Comparison of ENCODE assay signal across 8 cellular contexts in the genomic region with DNA sequence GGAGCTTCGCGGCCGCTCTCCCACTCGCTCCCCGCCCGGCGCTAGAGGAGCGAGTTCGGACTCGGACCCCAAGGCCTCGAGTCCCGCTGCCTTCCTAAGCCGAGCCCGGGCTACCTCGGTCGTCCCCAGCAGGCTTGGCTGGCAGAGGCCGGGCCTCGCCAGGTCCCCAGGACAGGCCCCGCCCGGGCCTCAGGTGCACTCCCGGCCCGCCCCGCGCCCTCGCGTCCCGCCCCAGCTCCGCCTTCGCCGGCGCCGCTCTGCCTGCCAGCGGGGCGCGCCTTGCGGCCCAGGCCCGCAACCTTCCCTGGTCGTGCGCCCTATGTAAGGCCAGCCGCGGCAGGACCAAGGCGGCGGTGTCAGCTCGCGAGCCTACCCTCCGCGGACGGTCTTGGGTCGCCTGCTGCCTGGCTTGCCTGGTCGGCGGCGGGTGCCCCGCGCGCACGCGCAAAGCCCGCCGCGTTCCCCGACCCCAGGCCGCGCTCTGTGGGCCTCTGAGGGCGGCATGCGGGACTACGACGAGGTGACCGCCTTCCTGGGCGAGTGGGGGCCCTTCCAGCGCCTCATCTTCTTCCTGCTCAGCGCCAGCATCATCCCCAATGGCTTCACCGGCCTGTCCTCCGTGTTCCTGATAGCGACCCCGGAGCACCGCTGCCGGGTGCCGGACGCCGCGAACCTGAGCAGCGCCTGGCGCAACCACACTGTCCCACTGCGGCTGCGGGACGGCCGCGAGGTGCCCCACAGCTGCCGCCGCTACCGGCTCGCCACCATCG. TPM values are rescaled to one million over a fixed set of nuclear protein-coding genes. Genes with fewer than 3 reads are reported as not detected.
DNase-seq lines count a peak whose midpoint lies in the region; ATAC-seq and TF ChIP-seq lines count a peak whose summit lies in the region.

A gene (plus strand): TSS at position 240 of the 770 bp plus-strand sequence. CDS start 263 bp downstream, at position 503.

- no peaks in the 10 kb centered on the region for H3K27me3 Mint-ChIP-seq in activated T-cell treated with anti-CD3 and anti-CD28 coated beads, Interleukin-2, amount 50 U/mL, for 24 hours
- H3K27me3 Mint-ChIP-seq in naive B cell = no peaks in the 10 kb centered on the region
- no peaks in the 10 kb centered on the region for H3K27me3 Mint-ChIP-seq in stimulated activated naive B cell treated with anti-CD40 and anti-IgM and Interleukin-4, amounts not matched to agents 10 μg/mL and 1 μg/mL and 100 μg/mL, for 72 hours

- H3K36me3 Mint-ChIP-seq in activated T-cell treated with anti-CD3 and anti-CD28 coated beads, Interleukin-2, amount 50 U/mL, for 24 hours (ENCODE audit: low read depth) = no peaks in the 10 kb centered on the region
- H3K36me3 Mint-ChIP-seq in naive B cell = no peaks in the 10 kb centered on the region
- peaks cover under 1 to 4% of the 10 kb centered on the region in 2 donors for H3K36me3 Mint-ChIP-seq in stimulated activated naive B cell treated with anti-CD40 and anti-IgM and Interleukin-4, amounts not matched to agents 10 μg/mL and 1 μg/mL and 100 μg/mL, for 72 hours

- H3K27ac Mint-ChIP-seq in activated T-cell treated with anti-CD3 and anti-CD28 coated beads, Interleukin-2, amount 50 U/mL, for 24 hours = peak within 1 kb of the TSS; percentile 83
- peak within 1 kb of the TSS; percentile 29 to 95 (median 82) for H3K27ac Mint-ChIP-seq in naive B cell
- H3K27ac Mint-ChIP-seq in stimulated activated naive B cell treated with anti-CD40 and anti-IgM and Interleukin-4, amounts not matched to agents 10 μg/mL and 1 μg/mL and 100 μg/mL, for 72 hours = peak within 1 kb of the TSS; percentile 89

- H3K36me3 ChIP-seq in NT2/D1 (ENCODE audit: insufficient read depth, insufficient read length, low read length) (no peaks in the 10 kb centered on the region), esophagus muscularis mucosa (no peaks in the 10 kb centered on the region)

- intact Hi-C loops in esophagus muscularis mucosa (cut with DNase I) = loop anchor here (5.0 kb wide), 1 partner anchor 77 kb away; a partner anchor contains a TSS

- H3K9me3 ChIP-seq in NT2/D1 (ENCODE audit: insufficient read depth, low read length) = no peaks in the 10 kb centered on the region
- H3K9me3 ChIP-seq in esophagus muscularis mucosa = no peaks in the 10 kb centered on the region

- peaks cover 29% of the 10 kb centered on the region for H3K4me1 Mint-ChIP-seq in activated T-cell treated with anti-CD3 and anti-CD28 coated beads, Interleukin-2, amount 50 U/mL, for 24 hours (ENCODE audit: low read depth)
- H3K4me1 Mint-ChIP-seq in naive B cell = peaks cover 16 to 18% (median 17%) of the 10 kb centered on the region in 3 donors
- H3K4me1 Mint-ChIP-seq in stimulated activated naive B cell treated with anti-CD40 and anti-IgM and Interleukin-4, amounts not matched to agents 10 μg/mL and 1 μg/mL and 100 μg/mL, for 72 hours = peaks cover 12 to 20% of the 10 kb centered on the region in 2 donors

- peak within 1 kb of the TSS; percentile 74 for H3K9ac ChIP-seq in NT2/D1 (ENCODE audit: insufficient read length, low read depth)

- peak within 1 kb of the TSS; percentile 81 to 92 (median 92) for H3K27ac ChIP-seq in esophagus muscularis mucosa (replicated peaks in 1 of 4)

- TF ChIP-seq POLR2A in GM19193 (IDR thresholded peaks at IDR 0.05; ENCODE audit: extremely low read depth, insufficient read depth, insufficient read length) (peak; percentile 53), esophagus muscularis mucosa (IDR thresholded peaks at IDR 0.05; ENCODE audit: low read depth) (no peak)

- TF ChIP-seq CTCF in esophagus muscularis mucosa (IDR thresholded peaks at IDR 0.05) = no peak

- 0% methylated on average over 11 of the region's 93 CpGs for WGBS in esophagus muscularis mucosa

- H3K4me3 Mint-ChIP-seq in activated T-cell treated with anti-CD3 and anti-CD28 coated beads, Interleukin-2, amount 50 U/mL, for 24 hours = peak within 1 kb of the TSS; percentile 80
- H3K4me3 Mint-ChIP-seq in naive B cell = peak within 1 kb of the TSS; percentile 74 to 91 (median 82)
- peak within 1 kb of the TSS; percentile 86 to 89 for H3K4me3 Mint-ChIP-seq in stimulated activated naive B cell treated with anti-CD40 and anti-IgM and Interleukin-4, amounts not matched to agents 10 μg/mL and 1 μg/mL and 100 μg/mL, for 72 hours

- H3K4me3 ChIP-seq in NT2/D1 (ENCODE audit: insufficient read length, low read depth) = peak within 1 kb of the TSS; percentile 57
- peak within 1 kb of the TSS; percentile 64 to 90 (median 80) for H3K4me3 ChIP-seq in esophagus muscularis mucosa

- no peak for TF ChIP-seq EP300 in esophagus muscularis mucosa (IDR thresholded peaks at IDR 0.05)

- peaks cover 2% of the 10 kb centered on the region for H3K4me1 ChIP-seq in NT2/D1 (ENCODE audit: insufficient read depth, insufficient read length)
- peaks cover 18 to 43% (median 38%) of the 10 kb centered on the region in 4 donors for H3K4me1 ChIP-seq in esophagus muscularis mucosa

- ATAC-seq in HG03342 (IDR thresholded peaks at IDR 0.05; ENCODE audit: unreplicated experiment) = peak; percentile 89
- ATAC-seq in naive B cell (ENCODE audit: low read depth in 2 of 2) = peak; percentile 91
- peak; percentile 94 to 96 for ATAC-seq in stimulated activated naive B cell treated with anti-CD40 and anti-IgM and Interleukin-4, amounts not matched to agents 10 μg/mL and 1 μg/mL and 100 μg/mL, for 72 hours (replicated peaks)

- H3K27me3 ChIP-seq in NT2/D1 (ENCODE audit: insufficient read depth, insufficient read length) (peaks cover 22% of the 10 kb centered on the region), esophagus muscularis mucosa (no peaks in the 10 kb centered on the region)

- DNase-seq in C1 segment of cervical spinal cord (lab: John Stamatoyannopoulos, UW) (peak in 11 of 14 donors; percentile 35 to 87 (median 69)), NT2/D1 (ENCODE audit: low read depth, low spot score) (no peak), esophagus muscularis mucosa (ENCODE audit: extremely low spot score) (no peak), naive B cell (peak; percentile 78)
- DNase-seq in activated T-cell treated with anti-CD3 and anti-CD28 coated beads, Interleukin-2, amount 50 U/mL, for 24 hours = peak; percentile 89
- DNase-seq in stimulated activated naive B cell treated with anti-CD40 and anti-IgM and Interleukin-4, amounts not matched to agents 10 μg/mL and 1 μg/mL and 100 μg/mL, for 72 hours = peak; percentile 72

- H3K9me3 Mint-ChIP-seq in activated T-cell treated with anti-CD3 and anti-CD28 coated beads, Interleukin-2, amount 50 U/mL, for 24 hours = no peaks in the 10 kb centered on the region
- no peaks in the 10 kb centered on the region for H3K9me3 Mint-ChIP-seq in naive B cell
- H3K9me3 Mint-ChIP-seq in stimulated activated naive B cell treated with anti-CD40 and anti-IgM and Interleukin-4, amounts not matched to agents 10 μg/mL and 1 μg/mL and 100 μg/mL, for 72 hours = no peaks in the 10 kb centered on the region

RNA-seq across cellular contexts. Expression of the gene that starts here (rescaled TPM):
- total RNA-seq in esophagus muscularis mucosa = 1 to 10 TPM; 6.2 to 8.8 (median 7.5) TPM
- 1 to 10 TPM; 1.5 to 3.1 (median 1.9) TPM for polyA plus RNA-seq in naive B cell (ENCODE audit: low read depth in 6 of 6)

Comparison
In these comparisons a context has a peak if more than half of its experiments do, and no peak if none do; other contexts are left out.
1. DNase-seq: peak in C1 segment of cervical spinal cord (11 of 14), activated T-cell treated with anti-CD3 and anti-CD28 coated beads, Interleukin-2, amount 50 U/mL, for 24 hours (single experiment), naive B cell (single experiment) and stimulated activated naive B cell treated with anti-CD40 and anti-IgM and Interleukin-4, amounts not matched to agents 10 μg/mL and 1 μg/mL and 100 μg/mL, for 72 hours (single experiment); none in NT2/D1 (single experiment) and esophagus muscularis mucosa (single experiment).
2. Peak in every context shown above with its lines, with median percentiles within 50 percentile points of each other: ATAC-seq, H3K27ac Mint-ChIP-seq and H3K4me3 Mint-ChIP-seq.